1 cellular context compared by ENCODE assay signal in the genomic region with DNA sequence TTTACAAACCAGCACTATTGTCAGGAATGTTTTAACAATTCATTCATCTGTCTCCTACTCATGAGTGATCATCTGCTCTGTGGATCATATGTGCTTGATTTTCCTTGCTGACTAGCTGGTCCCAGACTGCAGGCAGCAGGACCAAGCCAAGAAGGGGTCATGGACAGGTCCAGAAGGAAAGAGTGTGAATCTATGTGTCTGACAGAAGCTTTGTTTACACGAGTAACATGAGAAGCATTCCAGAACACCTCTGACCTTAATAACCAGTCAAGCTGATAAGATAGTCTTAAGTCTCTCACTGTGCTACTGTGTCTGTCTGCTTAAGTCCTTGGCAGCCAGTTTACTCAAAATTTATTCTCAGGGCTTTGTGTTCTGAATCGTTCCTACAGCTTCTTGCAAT.
TF ChIP-seq lines count a peak whose summit lies in the region.

No MANE protein-coding gene starts in this region.

TF ChIP-seq in GM23338, 12 proteins besides CTCF, POLR2A, EP300 and RAD21 (continued from another document):
- TF ChIP-seq, protein P1, sequence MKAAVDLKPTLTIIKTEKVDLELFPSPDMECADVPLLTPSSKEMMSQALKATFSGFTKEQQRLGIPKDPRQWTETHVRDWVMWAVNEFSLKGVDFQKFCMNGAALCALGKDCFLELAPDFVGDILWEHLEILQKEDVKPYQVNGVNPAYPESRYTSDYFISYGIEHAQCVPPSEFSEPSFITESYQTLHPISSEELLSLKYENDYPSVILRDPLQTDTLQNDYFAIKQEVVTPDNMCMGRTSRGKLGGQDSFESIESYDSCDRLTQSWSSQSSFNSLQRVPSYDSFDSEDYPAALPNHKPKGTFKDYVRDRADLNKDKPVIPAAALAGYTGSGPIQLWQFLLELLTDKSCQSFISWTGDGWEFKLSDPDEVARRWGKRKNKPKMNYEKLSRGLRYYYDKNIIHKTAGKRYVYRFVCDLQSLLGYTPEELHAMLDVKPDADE (IDR thresholded peaks at IDR 0.05), result no peak
- no peak for TF ChIP-seq CREB1 (CRISPR knock-in tag; IDR thresholded peaks at IDR 0.05; ENCODE audit: low read depth)
- TF ChIP-seq ZNF114 (CRISPR knock-in tag; IDR thresholded peaks at IDR 0.05), result no peak
- no peak for TF ChIP-seq STAT1 (IDR thresholded peaks at IDR 0.05; ENCODE audit: unreplicated experiment)
- TF ChIP-seq ZNF331 (CRISPR knock-in tag; IDR thresholded peaks at IDR 0.05; ENCODE audit: low read depth), result no peak
- TF ChIP-seq, protein P2, sequence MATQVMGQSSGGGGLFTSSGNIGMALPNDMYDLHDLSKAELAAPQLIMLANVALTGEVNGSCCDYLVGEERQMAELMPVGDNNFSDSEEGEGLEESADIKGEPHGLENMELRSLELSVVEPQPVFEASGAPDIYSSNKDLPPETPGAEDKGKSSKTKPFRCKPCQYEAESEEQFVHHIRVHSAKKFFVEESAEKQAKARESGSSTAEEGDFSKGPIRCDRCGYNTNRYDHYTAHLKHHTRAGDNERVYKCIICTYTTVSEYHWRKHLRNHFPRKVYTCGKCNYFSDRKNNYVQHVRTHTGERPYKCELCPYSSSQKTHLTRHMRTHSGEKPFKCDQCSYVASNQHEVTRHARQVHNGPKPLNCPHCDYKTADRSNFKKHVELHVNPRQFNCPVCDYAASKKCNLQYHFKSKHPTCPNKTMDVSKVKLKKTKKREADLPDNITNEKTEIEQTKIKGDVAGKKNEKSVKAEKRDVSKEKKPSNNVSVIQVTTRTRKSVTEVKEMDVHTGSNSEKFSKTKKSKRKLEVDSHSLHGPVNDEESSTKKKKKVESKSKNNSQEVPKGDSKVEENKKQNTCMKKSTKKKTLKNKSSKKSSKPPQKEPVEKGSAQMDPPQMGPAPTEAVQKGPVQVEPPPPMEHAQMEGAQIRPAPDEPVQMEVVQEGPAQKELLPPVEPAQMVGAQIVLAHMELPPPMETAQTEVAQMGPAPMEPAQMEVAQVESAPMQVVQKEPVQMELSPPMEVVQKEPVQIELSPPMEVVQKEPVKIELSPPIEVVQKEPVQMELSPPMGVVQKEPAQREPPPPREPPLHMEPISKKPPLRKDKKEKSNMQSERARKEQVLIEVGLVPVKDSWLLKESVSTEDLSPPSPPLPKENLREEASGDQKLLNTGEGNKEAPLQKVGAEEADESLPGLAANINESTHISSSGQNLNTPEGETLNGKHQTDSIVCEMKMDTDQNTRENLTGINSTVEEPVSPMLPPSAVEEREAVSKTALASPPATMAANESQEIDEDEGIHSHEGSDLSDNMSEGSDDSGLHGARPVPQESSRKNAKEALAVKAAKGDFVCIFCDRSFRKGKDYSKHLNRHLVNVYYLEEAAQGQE (IDR thresholded peaks at IDR 0.05; ENCODE audit: unreplicated experiment), result no peak
- no peak for TF ChIP-seq EZH2phosphoT487 (IDR thresholded peaks at IDR 0.05; ENCODE audit: unreplicated experiment)
- no peak for TF ChIP-seq JUNB (IDR thresholded peaks at IDR 0.05; ENCODE audit: unreplicated experiment)
- TF ChIP-seq POLR2AphosphoS5 (IDR thresholded peaks at IDR 0.05; ENCODE audit: low read depth), result no peak
- TF ChIP-seq EZH2 (IDR thresholded peaks at IDR 0.05; ENCODE audit: low read depth, unreplicated experiment), result no peak
- no peak for TF ChIP-seq NANOG (IDR thresholded peaks at IDR 0.05; ENCODE audit: borderline replicate concordance)
